In the genomic region with DNA sequence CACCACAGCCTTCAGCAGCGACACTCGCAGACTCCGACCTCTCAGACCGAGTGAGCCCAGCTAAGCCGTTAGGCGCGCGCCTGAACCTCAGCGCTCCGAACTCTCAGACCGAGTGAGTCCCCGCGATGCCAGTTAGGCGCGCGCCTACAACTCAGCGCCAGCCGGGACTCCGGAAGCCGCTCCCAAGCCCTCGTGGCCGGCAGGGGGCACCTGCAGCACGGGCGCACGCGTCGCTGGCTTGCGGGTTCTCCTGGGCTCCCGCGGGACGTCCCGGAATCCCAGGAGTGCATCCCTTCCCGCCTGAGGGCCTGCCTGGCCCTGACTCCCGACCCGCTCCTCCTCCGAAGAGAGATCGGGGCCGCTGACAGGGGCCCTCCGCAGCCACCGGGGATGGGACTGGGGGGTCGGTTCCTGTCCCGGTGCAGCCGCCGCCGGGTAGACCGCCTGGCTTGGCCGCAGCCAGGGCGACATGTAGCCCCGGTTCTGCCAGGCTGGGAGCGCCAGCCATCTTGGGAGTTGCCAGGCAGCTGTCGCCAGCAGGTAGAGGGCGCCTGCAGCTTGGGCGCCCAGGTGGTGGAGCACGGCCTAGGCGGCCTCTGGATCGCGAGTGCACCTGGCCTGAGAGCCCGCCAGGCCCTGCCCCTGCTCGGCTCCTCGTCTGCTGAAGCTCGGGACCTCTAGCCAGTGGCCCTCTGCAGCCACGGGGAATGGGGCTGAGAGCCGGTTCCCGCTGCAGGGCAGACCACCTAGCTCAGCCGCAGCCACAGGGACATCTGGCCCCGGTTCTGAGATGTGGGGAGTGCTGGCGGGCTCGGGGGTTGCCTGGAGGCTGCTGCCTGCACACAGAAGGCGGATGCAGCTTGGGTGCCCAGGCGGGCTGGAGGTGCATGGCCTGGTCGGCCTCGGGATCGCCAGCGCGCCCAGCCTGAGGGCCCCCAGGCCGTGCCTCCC, we compare ENCODE assay signal across 1 cellular context.
A peak's percentile ranks its signal among the peaks of the same experiment; 100 is the strongest.
TF ChIP-seq lines count a peak whose summit lies in the region.

Gene ANKRD18A, minus strand, starts transcription at position 114 of the 951 bp plus-strand sequence. CDS start 311 bp downstream, outside the sequence.

TF ChIP-seq in HepG2, 621 proteins besides CTCF, POLR2A, EP300 and RAD21 (continued from another document and continues in another):
- TF ChIP-seq, protein P1, sequence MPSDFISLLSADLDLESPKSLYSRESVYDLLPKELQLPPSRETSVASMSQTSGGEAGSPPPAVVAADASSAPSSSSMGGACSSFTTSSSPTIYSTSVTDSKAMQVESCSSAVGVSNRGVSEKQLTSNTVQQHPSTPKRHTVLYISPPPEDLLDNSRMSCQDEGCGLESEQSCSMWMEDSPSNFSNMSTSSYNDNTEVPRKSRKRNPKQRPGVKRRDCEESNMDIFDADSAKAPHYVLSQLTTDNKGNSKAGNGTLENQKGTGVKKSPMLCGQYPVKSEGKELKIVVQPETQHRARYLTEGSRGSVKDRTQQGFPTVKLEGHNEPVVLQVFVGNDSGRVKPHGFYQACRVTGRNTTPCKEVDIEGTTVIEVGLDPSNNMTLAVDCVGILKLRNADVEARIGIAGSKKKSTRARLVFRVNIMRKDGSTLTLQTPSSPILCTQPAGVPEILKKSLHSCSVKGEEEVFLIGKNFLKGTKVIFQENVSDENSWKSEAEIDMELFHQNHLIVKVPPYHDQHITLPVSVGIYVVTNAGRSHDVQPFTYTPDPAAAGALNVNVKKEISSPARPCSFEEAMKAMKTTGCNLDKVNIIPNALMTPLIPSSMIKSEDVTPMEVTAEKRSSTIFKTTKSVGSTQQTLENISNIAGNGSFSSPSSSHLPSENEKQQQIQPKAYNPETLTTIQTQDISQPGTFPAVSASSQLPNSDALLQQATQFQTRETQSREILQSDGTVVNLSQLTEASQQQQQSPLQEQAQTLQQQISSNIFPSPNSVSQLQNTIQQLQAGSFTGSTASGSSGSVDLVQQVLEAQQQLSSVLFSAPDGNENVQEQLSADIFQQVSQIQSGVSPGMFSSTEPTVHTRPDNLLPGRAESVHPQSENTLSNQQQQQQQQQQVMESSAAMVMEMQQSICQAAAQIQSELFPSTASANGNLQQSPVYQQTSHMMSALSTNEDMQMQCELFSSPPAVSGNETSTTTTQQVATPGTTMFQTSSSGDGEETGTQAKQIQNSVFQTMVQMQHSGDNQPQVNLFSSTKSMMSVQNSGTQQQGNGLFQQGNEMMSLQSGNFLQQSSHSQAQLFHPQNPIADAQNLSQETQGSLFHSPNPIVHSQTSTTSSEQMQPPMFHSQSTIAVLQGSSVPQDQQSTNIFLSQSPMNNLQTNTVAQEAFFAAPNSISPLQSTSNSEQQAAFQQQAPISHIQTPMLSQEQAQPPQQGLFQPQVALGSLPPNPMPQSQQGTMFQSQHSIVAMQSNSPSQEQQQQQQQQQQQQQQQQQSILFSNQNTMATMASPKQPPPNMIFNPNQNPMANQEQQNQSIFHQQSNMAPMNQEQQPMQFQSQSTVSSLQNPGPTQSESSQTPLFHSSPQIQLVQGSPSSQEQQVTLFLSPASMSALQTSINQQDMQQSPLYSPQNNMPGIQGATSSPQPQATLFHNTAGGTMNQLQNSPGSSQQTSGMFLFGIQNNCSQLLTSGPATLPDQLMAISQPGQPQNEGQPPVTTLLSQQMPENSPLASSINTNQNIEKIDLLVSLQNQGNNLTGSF (CRISPR knock-in tag; IDR thresholded peaks at IDR 0.05), result no peak
- peak; percentile 52; the same call in 1 of the 2 replicates for TF ChIP-seq SIN3A (IDR thresholded peaks at IDR 0.05; ENCODE audit: borderline replicate concordance, low read depth, low read length)
- no peak for TF ChIP-seq PITX1 (CRISPR knock-in tag; IDR thresholded peaks at IDR 0.05)
- TF ChIP-seq PHF20 (CRISPR knock-in tag; IDR thresholded peaks at IDR 0.05), result peak; percentile 43; the same call in 1 of the 2 replicates
- no peak for TF ChIP-seq ATRX (CRISPR knock-in tag; IDR thresholded peaks at IDR 0.05; ENCODE audit: borderline replicate concordance)
- TF ChIP-seq EHMT2 (IDR thresholded peaks at IDR 0.05; ENCODE audit: borderline replicate concordance, low read depth, low read length), result no peak
- TF ChIP-seq ARNT (IDR thresholded peaks at IDR 0.05), result no peak
- no peak for TF ChIP-seq NFATC3 (CRISPR knock-in tag; IDR thresholded peaks at IDR 0.05)
- no peak for TF ChIP-seq JDP2 (CRISPR knock-in tag; IDR thresholded peaks at IDR 0.05; ENCODE audit: borderline replicate concordance)
- peak; percentile 37; the same call in 1 of the 2 replicates for TF ChIP-seq CHCHD3 (CRISPR knock-in tag; IDR thresholded peaks at IDR 0.05)
- TF ChIP-seq, protein P2, sequence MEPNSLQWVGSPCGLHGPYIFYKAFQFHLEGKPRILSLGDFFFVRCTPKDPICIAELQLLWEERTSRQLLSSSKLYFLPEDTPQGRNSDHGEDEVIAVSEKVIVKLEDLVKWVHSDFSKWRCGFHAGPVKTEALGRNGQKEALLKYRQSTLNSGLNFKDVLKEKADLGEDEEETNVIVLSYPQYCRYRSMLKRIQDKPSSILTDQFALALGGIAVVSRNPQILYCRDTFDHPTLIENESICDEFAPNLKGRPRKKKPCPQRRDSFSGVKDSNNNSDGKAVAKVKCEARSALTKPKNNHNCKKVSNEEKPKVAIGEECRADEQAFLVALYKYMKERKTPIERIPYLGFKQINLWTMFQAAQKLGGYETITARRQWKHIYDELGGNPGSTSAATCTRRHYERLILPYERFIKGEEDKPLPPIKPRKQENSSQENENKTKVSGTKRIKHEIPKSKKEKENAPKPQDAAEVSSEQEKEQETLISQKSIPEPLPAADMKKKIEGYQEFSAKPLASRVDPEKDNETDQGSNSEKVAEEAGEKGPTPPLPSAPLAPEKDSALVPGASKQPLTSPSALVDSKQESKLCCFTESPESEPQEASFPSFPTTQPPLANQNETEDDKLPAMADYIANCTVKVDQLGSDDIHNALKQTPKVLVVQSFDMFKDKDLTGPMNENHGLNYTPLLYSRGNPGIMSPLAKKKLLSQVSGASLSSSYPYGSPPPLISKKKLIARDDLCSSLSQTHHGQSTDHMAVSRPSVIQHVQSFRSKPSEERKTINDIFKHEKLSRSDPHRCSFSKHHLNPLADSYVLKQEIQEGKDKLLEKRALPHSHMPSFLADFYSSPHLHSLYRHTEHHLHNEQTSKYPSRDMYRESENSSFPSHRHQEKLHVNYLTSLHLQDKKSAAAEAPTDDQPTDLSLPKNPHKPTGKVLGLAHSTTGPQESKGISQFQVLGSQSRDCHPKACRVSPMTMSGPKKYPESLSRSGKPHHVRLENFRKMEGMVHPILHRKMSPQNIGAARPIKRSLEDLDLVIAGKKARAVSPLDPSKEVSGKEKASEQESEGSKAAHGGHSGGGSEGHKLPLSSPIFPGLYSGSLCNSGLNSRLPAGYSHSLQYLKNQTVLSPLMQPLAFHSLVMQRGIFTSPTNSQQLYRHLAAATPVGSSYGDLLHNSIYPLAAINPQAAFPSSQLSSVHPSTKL (CRISPR knock-in tag; IDR thresholded peaks at IDR 0.05), result peak; percentile 71
- no peak for TF ChIP-seq NPAS2 (CRISPR knock-in tag; IDR thresholded peaks at IDR 0.05; ENCODE audit: borderline replicate concordance)
- TF ChIP-seq ZNF414 (CRISPR knock-in tag; IDR thresholded peaks at IDR 0.05), result 0 out of 2 replicates have a peak, but pooled peaks have one; percentile 30
- TF ChIP-seq MNT (IDR thresholded peaks at IDR 0.05), result peak; percentile 77
- no peak for TF ChIP-seq POLR2AphosphoS2 (IDR thresholded peaks at IDR 0.05; ENCODE audit: low read depth, low read length)
- 0 out of 2 replicates have a peak, but pooled peaks have one; percentile 7 for TF ChIP-seq ZNF160 (CRISPR knock-in tag; IDR thresholded peaks at IDR 0.05)
- TF ChIP-seq SCMH1 (CRISPR knock-in tag; IDR thresholded peaks at IDR 0.05; ENCODE audit: borderline replicate concordance), result no peak
- no peak for TF ChIP-seq GRHL1 (CRISPR knock-in tag; conservative IDR thresholded peaks at IDR 0.05)
- no peak for TF ChIP-seq NRL (CRISPR knock-in tag; IDR thresholded peaks at IDR 0.05; ENCODE audit: borderline replicate concordance)
- peak; percentile 62 for TF ChIP-seq HOMEZ (CRISPR knock-in tag; IDR thresholded peaks at IDR 0.05; ENCODE audit: low read depth)
- no peak for TF ChIP-seq ZNF549 (CRISPR knock-in tag; IDR thresholded peaks at IDR 0.05)
- no peak for TF ChIP-seq TBL1XR1 (IDR thresholded peaks at IDR 0.05; ENCODE audit: borderline replicate concordance, low read length, partially characterized antibody)
- TF ChIP-seq ZSCAN31 (CRISPR knock-in tag; IDR thresholded peaks at IDR 0.05; ENCODE audit: low read depth), result peak; percentile 95
- TF ChIP-seq DNMT1 (CRISPR knock-in tag; IDR thresholded peaks at IDR 0.05), result no peak
- peak; percentile 1; the same call in 1 of the 2 replicates for TF ChIP-seq NFYC (CRISPR knock-in tag; IDR thresholded peaks at IDR 0.05)
- TF ChIP-seq, protein P3, sequence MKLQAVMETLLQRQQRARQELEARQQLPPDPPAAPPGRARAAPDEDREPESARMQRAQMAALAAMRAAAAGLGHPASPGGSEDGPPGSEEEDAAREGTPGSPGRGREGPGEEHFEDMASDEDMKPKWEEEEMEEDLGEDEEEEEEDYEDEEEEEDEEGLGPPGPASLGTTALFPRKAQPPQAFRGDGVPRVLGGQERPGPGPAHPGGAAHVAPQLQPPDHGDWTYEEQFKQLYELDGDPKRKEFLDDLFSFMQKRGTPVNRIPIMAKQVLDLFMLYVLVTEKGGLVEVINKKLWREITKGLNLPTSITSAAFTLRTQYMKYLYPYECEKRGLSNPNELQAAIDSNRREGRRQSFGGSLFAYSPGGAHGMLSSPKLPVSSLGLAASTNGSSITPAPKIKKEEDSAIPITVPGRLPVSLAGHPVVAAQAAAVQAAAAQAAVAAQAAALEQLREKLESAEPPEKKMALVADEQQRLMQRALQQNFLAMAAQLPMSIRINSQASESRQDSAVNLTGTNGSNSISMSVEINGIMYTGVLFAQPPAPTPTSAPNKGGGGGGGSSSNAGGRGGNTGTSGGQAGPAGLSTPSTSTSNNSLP (IDR thresholded peaks at IDR 0.05; ENCODE audit: low read depth, low read length), result peak; percentile 29; the same call in 1 of the 2 replicates
- 0 out of 2 replicates have a peak, but pooled peaks have one; percentile 51 for TF ChIP-seq ZNF383 (CRISPR knock-in tag; IDR thresholded peaks at IDR 0.05; ENCODE audit: borderline replicate concordance)
- peak; percentile 47; the same call in 1 of the 2 replicates for TF ChIP-seq ZNF34 (CRISPR knock-in tag; IDR thresholded peaks at IDR 0.05; ENCODE audit: borderline replicate concordance)
- TF ChIP-seq ATF7 (IDR thresholded peaks at IDR 0.05), result no peak
- TF ChIP-seq ATF7 (CRISPR knock-in tag; IDR thresholded peaks at IDR 0.05), result no peak
- TF ChIP-seq, protein P4, sequence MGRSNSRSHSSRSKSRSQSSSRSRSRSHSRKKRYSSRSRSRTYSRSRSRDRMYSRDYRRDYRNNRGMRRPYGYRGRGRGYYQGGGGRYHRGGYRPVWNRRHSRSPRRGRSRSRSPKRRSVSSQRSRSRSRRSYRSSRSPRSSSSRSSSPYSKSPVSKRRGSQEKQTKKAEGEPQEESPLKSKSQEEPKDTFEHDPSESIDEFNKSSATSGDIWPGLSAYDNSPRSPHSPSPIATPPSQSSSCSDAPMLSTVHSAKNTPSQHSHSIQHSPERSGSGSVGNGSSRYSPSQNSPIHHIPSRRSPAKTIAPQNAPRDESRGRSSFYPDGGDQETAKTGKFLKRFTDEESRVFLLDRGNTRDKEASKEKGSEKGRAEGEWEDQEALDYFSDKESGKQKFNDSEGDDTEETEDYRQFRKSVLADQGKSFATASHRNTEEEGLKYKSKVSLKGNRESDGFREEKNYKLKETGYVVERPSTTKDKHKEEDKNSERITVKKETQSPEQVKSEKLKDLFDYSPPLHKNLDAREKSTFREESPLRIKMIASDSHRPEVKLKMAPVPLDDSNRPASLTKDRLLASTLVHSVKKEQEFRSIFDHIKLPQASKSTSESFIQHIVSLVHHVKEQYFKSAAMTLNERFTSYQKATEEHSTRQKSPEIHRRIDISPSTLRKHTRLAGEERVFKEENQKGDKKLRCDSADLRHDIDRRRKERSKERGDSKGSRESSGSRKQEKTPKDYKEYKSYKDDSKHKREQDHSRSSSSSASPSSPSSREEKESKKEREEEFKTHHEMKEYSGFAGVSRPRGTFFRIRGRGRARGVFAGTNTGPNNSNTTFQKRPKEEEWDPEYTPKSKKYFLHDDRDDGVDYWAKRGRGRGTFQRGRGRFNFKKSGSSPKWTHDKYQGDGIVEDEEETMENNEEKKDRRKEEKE (IDR thresholded peaks at IDR 0.05), result no peak
- TF ChIP-seq SYNCRIP (IDR thresholded peaks at IDR 0.05; ENCODE audit: insufficient read depth, low read depth, low read length), result no peak
